In genomic region chr6:73471686-73472290, GRCh38 we compare ENCODE assay signal across 10 cellular contexts. TPM values are rescaled to one million over a fixed set of nuclear protein-coding genes. Genes with fewer than 3 reads are reported as not detected.
DNase-seq lines count a peak whose midpoint lies in the region; ATAC-seq and TF ChIP-seq lines count a peak whose summit lies in the region.
"Had no signal": no experiment of that assay in that cellular context is flagged by ENCODE, and none has a peak within 500 bp of the region (broad histone marks: within the 10 kb centered on the region; RNA-seq: fewer than 3 reads in every experiment).

No MANE protein-coding gene starts in this region.

- intact Hi-C loops in colonic mucosa (cut with DNase I) = no loop called here

- H3K36me3 ChIP-seq in colonic mucosa (peaks cover 4% of the 10 kb centered on the region), WERI-Rb-1 (peaks cover 82% of the 10 kb centered on the region)

- H3K27me3 ChIP-seq in colonic mucosa (no peaks in the 10 kb centered on the region), WERI-Rb-1 (ENCODE audit: insufficient read depth, low read depth, severe bottlenecking) (no peaks in the 10 kb centered on the region)

- peak overlapping the region; percentile 5 for H3K27ac ChIP-seq in colonic mucosa
- H3K27ac ChIP-seq in WERI-Rb-1 = no peak overlapping the region

- H3K4me3 ChIP-seq in colonic mucosa (no peak overlapping the region), WERI-Rb-1 (ENCODE audit: low read depth, low read length) (no peak overlapping the region)

- no peaks in the 10 kb centered on the region for H3K9me3 ChIP-seq in colonic mucosa
- no peaks in the 10 kb centered on the region for H3K9me3 ChIP-seq in WERI-Rb-1 (ENCODE audit: severe bottlenecking)

- ATAC-seq in GM18511 (IDR thresholded peaks at IDR 0.05; ENCODE audit: unreplicated experiment) (peak; percentile 93), GM21515 (IDR thresholded peaks at IDR 0.05; ENCODE audit: unreplicated experiment) (peak; percentile 92), HG03439 (IDR thresholded peaks at IDR 0.05; ENCODE audit: unreplicated experiment) (peak; percentile 82)

- H3K4me1 ChIP-seq in colonic mucosa = no peaks in the 10 kb centered on the region

- TF ChIP-seq CTCF in colonic mucosa (IDR thresholded peaks at IDR 0.05) = no peak
- TF ChIP-seq CTCF in WERI-Rb-1 (IDR thresholded peaks at IDR 0.05; ENCODE audit: low read depth, low read length) = no peak

- DNase-seq in colonic mucosa (no peak), NCI-H2171 treated with DMSO at 0.1 percent for 48 hours (lab: John Stamatoyannopoulos, UW) (no peak), NCI-H774 (lab: John Stamatoyannopoulos, UW) (no peak), WERI-Rb-1 (no peak), NCI-H146 treated with DMSO at 0.1 percent for 48 hours (lab: John Stamatoyannopoulos, UW; ENCODE audit: unreplicated experiment) (no peak)
- DNase-seq: activated CD8-positive, alpha-beta memory T cell treated with anti-CD3 and anti-CD28 coated beads, Interleukin-2, amount 50 U/mL, for 4 hours; NCI-H345 had no signal

- no peak overlapping the region for H3K9ac ChIP-seq in colonic mucosa (ENCODE audit: low read depth in 2 of 2, low read length in 2 of 2)

RNA-seq across cellular contexts. Expression of gene MTO1, which starts 10.3 kb away (rescaled TPM):
- 10 to 100 TPM; 25.5 to 29.2 TPM for total RNA-seq in colonic mucosa

RNA-seq across cellular contexts. Expression of gene CGAS, which starts 19.7 kb away (rescaled TPM):
- total RNA-seq in colonic mucosa = 1 to 10 TPM; 4.1 to 5.6 TPM

RNA-seq across cellular contexts. Expression of gene EEF1A1, which starts 49.0 kb away (rescaled TPM):
- 1,000 to 10,000 TPM; 7,049 to 8,990 TPM for total RNA-seq in colonic mucosa
